Comparison of ENCODE assay signal across 8 cellular contexts in the genomic region with DNA sequence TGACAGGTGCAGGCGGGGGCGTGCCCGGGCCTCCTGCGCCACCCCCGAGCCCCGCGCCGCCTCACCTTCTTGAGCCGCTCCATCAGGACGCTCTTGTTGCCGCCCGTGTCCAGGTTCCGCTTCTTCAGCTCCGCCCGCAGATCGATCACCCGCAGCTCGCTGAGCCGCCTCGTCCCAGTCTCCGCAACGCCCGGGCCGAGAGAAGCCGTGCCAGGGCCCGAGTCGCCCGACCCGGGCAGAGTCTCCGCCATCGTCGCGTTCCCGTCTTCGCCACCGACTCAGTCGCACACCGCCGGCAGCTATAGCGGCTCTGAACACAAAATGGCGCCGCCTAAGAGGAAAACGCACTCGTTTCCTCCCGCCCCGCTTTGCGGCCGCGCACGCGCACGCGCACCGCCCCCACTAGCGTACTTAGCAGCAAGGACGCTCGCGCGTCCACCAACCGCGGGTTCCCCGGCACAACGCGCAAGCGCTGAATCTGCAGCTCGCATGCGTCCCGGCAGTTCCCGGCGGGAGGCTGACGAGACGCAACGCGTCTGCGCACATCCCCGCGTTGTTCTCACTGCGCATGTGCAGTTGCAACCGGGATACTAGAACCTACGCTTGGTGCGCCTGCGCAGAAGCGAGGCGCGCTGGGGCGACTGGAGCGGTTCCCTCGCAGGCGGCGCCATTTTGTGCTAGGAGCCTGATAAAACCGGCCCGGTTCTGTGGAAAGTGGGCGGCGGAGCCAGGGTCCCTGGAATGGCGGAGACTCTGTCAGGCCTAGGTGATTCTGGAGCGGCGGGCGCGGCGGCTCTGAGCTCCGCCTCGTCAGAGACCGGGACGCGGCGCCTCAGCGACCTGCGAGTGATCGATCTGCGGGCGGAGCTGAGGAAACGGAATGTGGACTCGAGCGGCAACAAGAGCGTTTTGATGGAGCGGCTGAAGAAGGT. TPM values are rescaled to one million over a fixed set of nuclear protein-coding genes. Genes with fewer than 3 reads are reported as not detected.
A peak's percentile ranks its signal among the peaks of the same experiment; 100 is the strongest.
DNase-seq lines count a peak whose midpoint lies in the region; ATAC-seq and TF ChIP-seq lines count a peak whose summit lies in the region.

A gene (plus strand): TSS at position 619 of the 932 bp plus-strand sequence. CDS start 123 bp downstream, at position 742.
A gene (minus strand): TSS at position 312 of the 932 bp plus-strand sequence. CDS start 61 bp downstream, at position 251.

- peak within 1 kb of the TSS; percentile 95 for H3K4me3 ChIP-seq in H7 (ENCODE audit: insufficient read depth, low read depth, low read length)

- no peaks in the 10 kb centered on the region for H3K27me3 Mint-ChIP-seq in natural killer cell (ENCODE audit: low read depth in 2 of 2)

- no peaks in the 10 kb centered on the region for H3K27me3 ChIP-seq in H7 (ENCODE audit: control insufficient read depth, insufficient read depth, low read length)

- H3K4me3 Mint-ChIP-seq in natural killer cell: peak within 1 kb of the TSS; percentile 99

- peak within 1 kb of the TSS; percentile 99 to 100 for H3K27ac Mint-ChIP-seq in natural killer cell

- peak; percentile 85 to 92 (median 85) for ATAC-seq in natural killer cell

- DNase-seq in ELF-1 (ENCODE audit: low read depth, low spot score): peak; percentile 99
- peak; percentile 99 for DNase-seq in H7
- peak; percentile 99 for DNase-seq in M059J (ENCODE audit: low read depth)
- peak; percentile 98 to 99 for DNase-seq in SHP77 (lab: John Stamatoyannopoulos, UW)
- DNase-seq in activated effector memory CD4-positive, alpha-beta T cell treated with Interleukin-2 at 50 U/mL for 16 hours: peak; percentile 100
- peak; percentile 99 for DNase-seq in fibroblast of peridontal ligament (ENCODE audit: extremely low read depth)
- DNase-seq in natural killer cell: peak; percentile 99
- peak; percentile 99 for DNase-seq in stimulated activated naive CD4-positive, alpha-beta T cell treated with Interleukin-2 at 50 U/mL for 16 hours (lab: John Stamatoyannopoulos, UW)

- peaks cover 34% of the 10 kb centered on the region for H3K36me3 ChIP-seq in H7 (replicated peaks; ENCODE audit: control insufficient read depth, insufficient read depth, low read length)

- H3K36me3 Mint-ChIP-seq in natural killer cell: peaks cover 4% of the 10 kb centered on the region

- peaks cover 83% of the 10 kb centered on the region in 2 donors for H3K4me1 Mint-ChIP-seq in natural killer cell

- intact Hi-C loops in natural killer cell (cut with micrococcal nuclease): loop anchor here (1.0 to 2.0 kb wide), 2 partner anchors 58 to 98 kb away; a partner anchor contains a TSS

- TF ChIP-seq CTCF in natural killer cell (IDR thresholded peaks at IDR 0.05): no peak

- H3K9me3 Mint-ChIP-seq in natural killer cell: no peaks in the 10 kb centered on the region

RNA-seq across cellular contexts. Expression of the first gene that starts in this region (rescaled TPM):
- 44.4 and 64.4 TPM in 2 replicates for total RNA-seq in H7 (2014; rRNA removed; shearing (Covaris generic))
- total RNA-seq in M059J (2014; rRNA removed; shearing (Covaris generic)): 10.3 and 27.8 TPM in 2 replicates
- total RNA-seq in natural killer cell: 100 to 1,000 TPM; 195 to 229 (median 207) TPM

RNA-seq across cellular contexts. Expression of the second gene that starts in this region (rescaled TPM):
- total RNA-seq in H7 (2014; rRNA removed; shearing (Covaris generic)): 26.6 and 34.3 TPM in 2 replicates
- 12.6 and 21.0 TPM in 2 replicates for total RNA-seq in M059J (2014; rRNA removed; shearing (Covaris generic))
- total RNA-seq in natural killer cell: 100 to 1,000 TPM; 232 to 264 (median 258) TPM

Comparison
In these comparisons a context has a peak if more than half of its experiments do, and no peak if none do; other contexts are left out.
1. Peak in every context shown above with its lines: DNase-seq, ATAC-seq and H3K4me3 ChIP-seq.